1 cellular context compared by ENCODE assay signal in genomic region chr9:74025402-74025894, GRCh38.
TF ChIP-seq lines count a peak whose summit lies in the region.

No MANE protein-coding gene starts in this region.

TF ChIP-seq in HepG2, 621 proteins besides CTCF, POLR2A, EP300 and RAD21 (continued from another document and continues in another):
- peak; percentile 84 for TF ChIP-seq RXRB (CRISPR knock-in tag; IDR thresholded peaks at IDR 0.05; ENCODE audit: borderline replicate concordance)
- TF ChIP-seq POGK (CRISPR knock-in tag; conservative IDR thresholded peaks at IDR 0.05), result peak; percentile 40; the same call in 1 of the 2 replicates
- no peak for TF ChIP-seq ZNF672 (CRISPR knock-in tag; IDR thresholded peaks at IDR 0.05)
- no peak for TF ChIP-seq CREBL2 (CRISPR knock-in tag; IDR thresholded peaks at IDR 0.05; ENCODE audit: borderline replicate concordance)
- peak; percentile 90 for TF ChIP-seq ZNF609 (CRISPR knock-in tag; IDR thresholded peaks at IDR 0.05; ENCODE audit: borderline replicate concordance)
- TF ChIP-seq XRCC5 (optimal IDR thresholded peaks at IDR 0.05; ENCODE audit: low read length), result no peak
- no peak for TF ChIP-seq ZKSCAN5 (CRISPR knock-in tag; IDR thresholded peaks at IDR 0.05)
- TF ChIP-seq ZFP1 (CRISPR knock-in tag; IDR thresholded peaks at IDR 0.05), result 0 out of 2 replicates have a peak, but pooled peaks have one; percentile 40
- peak; percentile 96 for TF ChIP-seq NCOA2 (CRISPR knock-in tag; IDR thresholded peaks at IDR 0.05)
- peak; percentile 86 for TF ChIP-seq TCF7L2 (IDR thresholded peaks at IDR 0.05; ENCODE audit: low read depth, low read length)
- peak; percentile 82 for TF ChIP-seq CBFB (CRISPR knock-in tag; IDR thresholded peaks at IDR 0.05)
- no peak for TF ChIP-seq ZMYM2 (CRISPR knock-in tag; IDR thresholded peaks at IDR 0.05)
- TF ChIP-seq TIGD3 (CRISPR knock-in tag; IDR thresholded peaks at IDR 0.05; ENCODE audit: borderline replicate concordance), result no peak
- no peak for TF ChIP-seq KMT2A (CRISPR knock-in tag; IDR thresholded peaks at IDR 0.05)
- no peak for TF ChIP-seq TP53 (CRISPR knock-in tag; conservative IDR thresholded peaks at IDR 0.05)
- TF ChIP-seq HIVEP1 (CRISPR knock-in tag; IDR thresholded peaks at IDR 0.05), result no peak
- TF ChIP-seq ATF1 (CRISPR knock-in tag; IDR thresholded peaks at IDR 0.05), result peak; percentile 77
- no peak for TF ChIP-seq ZNF142 (CRISPR knock-in tag; IDR thresholded peaks at IDR 0.05)
- TF ChIP-seq BHLHE40 (IDR thresholded peaks at IDR 0.05; ENCODE audit: low read length), result no peak
- TF ChIP-seq PTBP1 (IDR thresholded peaks at IDR 0.05; ENCODE audit: low read depth, low read length, poor library complexity, severe bottlenecking), result no peak
- peak; percentile 28; the same call in 1 of the 2 replicates for TF ChIP-seq MEIS1 (CRISPR knock-in tag; IDR thresholded peaks at IDR 0.05; ENCODE audit: borderline replicate concordance)
- no peak for TF ChIP-seq SMAD1 (CRISPR knock-in tag; IDR thresholded peaks at IDR 0.05; ENCODE audit: borderline replicate concordance, low read depth)
- TF ChIP-seq NR2F6 (IDR thresholded peaks at IDR 0.05), result peak; percentile 73
- TF ChIP-seq NR2F6 (CRISPR knock-in tag; IDR thresholded peaks at IDR 0.05), result peak; percentile 40; the same call in 1 of the 2 replicates
- no peak for TF ChIP-seq MXD3 (CRISPR knock-in tag; IDR thresholded peaks at IDR 0.05)
- TF ChIP-seq ZNF687 (CRISPR knock-in tag; IDR thresholded peaks at IDR 0.05), result no peak
- TF ChIP-seq KAT7 (CRISPR knock-in tag; IDR thresholded peaks at IDR 0.05; ENCODE audit: borderline replicate concordance), result no peak
- TF ChIP-seq POLR2G (IDR thresholded peaks at IDR 0.05; ENCODE audit: low read depth, low read length), result no peak
- no peak for TF ChIP-seq SP2 (CRISPR knock-in tag; IDR thresholded peaks at IDR 0.05)
- TF ChIP-seq ZNF607 (CRISPR knock-in tag; IDR thresholded peaks at IDR 0.05; ENCODE audit: borderline replicate concordance), result no peak
- no peak for TF ChIP-seq ZFYVE20 (CRISPR knock-in tag; IDR thresholded peaks at IDR 0.05; ENCODE audit: borderline replicate concordance, low read depth)
- TF ChIP-seq MAF1 (CRISPR knock-in tag; IDR thresholded peaks at IDR 0.05; ENCODE audit: borderline replicate concordance), result no peak
- TF ChIP-seq MYPOP (CRISPR knock-in tag; IDR thresholded peaks at IDR 0.05), result peak; percentile 62; the same call in 1 of the 2 replicates
- no peak for TF ChIP-seq NCOA5 (CRISPR knock-in tag; IDR thresholded peaks at IDR 0.05)
- TF ChIP-seq FOXC1 (CRISPR knock-in tag; IDR thresholded peaks at IDR 0.05; ENCODE audit: borderline replicate concordance), result no peak
- TF ChIP-seq ZBTB34 (CRISPR knock-in tag; IDR thresholded peaks at IDR 0.05), result peak; percentile 93
- no peak for TF ChIP-seq ZNF670 (CRISPR knock-in tag; IDR thresholded peaks at IDR 0.05; ENCODE audit: borderline replicate concordance)
- TF ChIP-seq BORCS8-MEF2B (CRISPR knock-in tag; IDR thresholded peaks at IDR 0.05), result no peak
